ENCODE assay signal across 8 cellular contexts in genomic region chr1:204503122-204503912, GRCh38. TPM values are rescaled to one million over a fixed set of nuclear protein-coding genes. Genes with fewer than 3 reads are reported as not detected.
A peak's percentile ranks its signal among the peaks of the same experiment; 100 is the strongest.
DNase-seq lines count a peak whose midpoint lies in the region; ATAC-seq, FAIRE-seq and TF ChIP-seq lines count a peak whose summit lies in the region.

No MANE protein-coding gene starts in this region.

- DNase-seq in heart left ventricle (no peak), left cardiac atrium (no peak), NCI-H1105 treated with DMSO at 0.1 percent for 48 hours (lab: John Stamatoyannopoulos, UW) (peak; percentile 78), SJCRH30 (peak; percentile 31 to 86), esophagus squamous epithelium (lab: John Stamatoyannopoulos, UW) (no peak), pancreas (no peak)
- DNase-seq in stimulated activated CD4-positive, alpha-beta T cell treated with anti-CD3 and anti-CD28 coated beads, Interleukin-4, amount 100 ng/mL, for 4 hours: no peak
- no peak for DNase-seq in activated T-cell treated with anti-CD3 and anti-CD28 coated beads, Interleukin-2, amount 50 U/mL, for 4 hours

- TF ChIP-seq CTCF in heart left ventricle (IDR thresholded peaks at IDR 0.05): peak; percentile 71 to 88 (median 79)
- TF ChIP-seq CTCF in esophagus squamous epithelium (IDR thresholded peaks at IDR 0.05): peak in 5 of 6 experiments; percentile 73 to 89 (median 84)
- peak; percentile 28 to 66 (median 56) for TF ChIP-seq CTCF in pancreas (IDR thresholded peaks at IDR 0.05)

- no peak overlapping the region for H3K4me3 ChIP-seq in heart left ventricle
- no peak overlapping the region for H3K4me3 ChIP-seq in SJCRH30
- H3K4me3 ChIP-seq in esophagus squamous epithelium: no peak overlapping the region
- no peak overlapping the region for H3K4me3 ChIP-seq in pancreas

- ATAC-seq in heart left ventricle (no peak), left cardiac atrium (no peak), pancreas (peak in 3 of 4 donors; percentile 27 to 37 (median 35))
- no peak for ATAC-seq in activated T-cell treated with anti-CD3 and anti-CD28 coated beads, Interleukin-2, amount 50 U/mL, for 4 hours

- WGBS in heart left ventricle, 4 donors: 25 to 29% (median 28%) methylated on average over 7 of the region's 7 CpGs
- 19% methylated on average over 7 of the region's 7 CpGs for WGBS in esophagus squamous epithelium, 2 donors
- 10 to 13% methylated on average over 7 of the region's 7 CpGs for WGBS in pancreas, 2 donors

- H3K36me3 ChIP-seq in heart left ventricle (no peaks in the 10 kb centered on the region), SJCRH30 (no peaks in the 10 kb centered on the region), esophagus squamous epithelium (no peaks in the 10 kb centered on the region), pancreas (no peaks in the 10 kb centered on the region)

- peaks cover 2% of the 10 kb centered on the region for H3K27me3 Mint-ChIP-seq in activated T-cell treated with anti-CD3 and anti-CD28 coated beads, Interleukin-2, amount 50 U/mL, for 4 hours (ENCODE audit: low read depth)

- peaks cover 24% of the 10 kb centered on the region for H3K4me1 Mint-ChIP-seq in activated T-cell treated with anti-CD3 and anti-CD28 coated beads, Interleukin-2, amount 50 U/mL, for 4 hours (ENCODE audit: low read depth)

- H3K36me3 Mint-ChIP-seq in activated T-cell treated with anti-CD3 and anti-CD28 coated beads, Interleukin-2, amount 50 U/mL, for 4 hours (ENCODE audit: insufficient read depth): no peaks in the 10 kb centered on the region

- H3K27me3 ChIP-seq in heart left ventricle: no peaks in the 10 kb centered on the region
- no peaks in the 10 kb centered on the region; the same call in 1 of the 2 replicates for H3K27me3 ChIP-seq in SJCRH30
- no peaks in the 10 kb centered on the region for H3K27me3 ChIP-seq in esophagus squamous epithelium
- no peaks in the 10 kb centered on the region for H3K27me3 ChIP-seq in pancreas

- H3K4me1 ChIP-seq in heart left ventricle (peaks cover 0 to 35% (median 11%) of the 10 kb centered on the region in 12 donors), SJCRH30 (peaks cover 11% of the 10 kb centered on the region), esophagus squamous epithelium (peaks cover 0 to 34% (median 3%) of the 10 kb centered on the region in 3 donors), pancreas (peaks cover 5 to 9% (median 7%) of the 10 kb centered on the region in 3 donors)

- intact Hi-C loops in heart left ventricle (cut with DNase I): loop anchor here in 9 of 10 donors (1.0 to 10.0 kb wide), 8 partner anchors 57 to 339 kb away; partner anchors contain the start of gene REN (in 2 of the 9)
- intact Hi-C loops in left cardiac atrium (cut with DNase I): loop anchor here (5.0 kb wide), 2 partner anchors 56 to 71 kb away; no protein-coding TSS in a partner anchor
- intact Hi-C loops in esophagus squamous epithelium (cut with DNase I): loop anchor here (5.0 kb wide), 1 partner anchor 71 kb away; no protein-coding TSS in a partner anchor
- intact Hi-C loops in pancreas (cut with DNase I): loop anchor here in 2 of 3 donors (2.0 to 5.0 kb wide), 3 partner anchors 57 to 71 kb away; no protein-coding TSS in a partner anchor

- no peaks in the 10 kb centered on the region for H3K9me3 Mint-ChIP-seq in activated T-cell treated with anti-CD3 and anti-CD28 coated beads, Interleukin-2, amount 50 U/mL, for 4 hours

- H3K4me3 Mint-ChIP-seq in activated T-cell treated with anti-CD3 and anti-CD28 coated beads, Interleukin-2, amount 50 U/mL, for 4 hours: no peak overlapping the region

- H3K9me3 ChIP-seq in heart left ventricle (peaks cover 0 to 3% (median 0%) of the 10 kb centered on the region in 12 donors), SJCRH30 (replicated peaks) (no peaks in the 10 kb centered on the region; the same call in 1 of the 2 replicates), esophagus squamous epithelium (no peaks in the 10 kb centered on the region), pancreas (no peaks in the 10 kb centered on the region)

- FAIRE-seq in pancreas (lab: Jason Lieb, UNC): no peak

- H3K27ac ChIP-seq in heart left ventricle (peak overlapping the region in 5 of 12 donors; percentile 10 to 52 (median 19)), SJCRH30 (no peak overlapping the region), esophagus squamous epithelium (no peak overlapping the region), pancreas (peak overlapping the region in 2 of 4 donors; percentile 49 to 69)

- no peak for TF ChIP-seq POLR2A in heart left ventricle (IDR thresholded peaks at IDR 0.05)
- TF ChIP-seq POLR2A in esophagus squamous epithelium (IDR thresholded peaks at IDR 0.05): no peak

RNA-seq across cellular contexts. Expression of gene PIK3C2B, which starts 8.7 kb away (rescaled TPM):
- total RNA-seq in heart left ventricle (10 to 100 TPM; 12.9 to 42.5 (median 19.8) TPM), left cardiac atrium (10 to 100 TPM; 21.2 to 21.7 TPM), esophagus squamous epithelium (10 to 100 TPM; 19.4 to 40.2 (median 21.3) TPM), pancreas (10 to 100 TPM in 3 of 6 donors, 1 to 10 TPM in 3; 8.7 to 17.5 (median 9.7) TPM)
- polyA plus RNA-seq in heart left ventricle (10 to 100 TPM in 1 of 2 donors, 1 to 10 TPM in 1; 9.2 to 11.9 TPM), pancreas (10 to 100 TPM in 1 of 2 donors, 1 to 10 TPM in 1; 5.4 to 13.1 TPM)
- total RNA-seq in SJCRH30 (2014; rRNA removed; shearing (Covaris generic)): 2.4 and 3.6 TPM in 2 replicates
- 10 to 100 TPM; 13.6 to 18.1 (median 15.6) TPM for total RNA-seq in activated T-cell treated with anti-CD3 and anti-CD28 coated beads, Interleukin-2, amount 50 U/mL, for 4 hours

RNA-seq across cellular contexts. Expression of gene MDM4, which starts 12.9 kb away (rescaled TPM):
- 10 to 100 TPM in 8 of 9 donors, 1 to 10 TPM in 1; 8.9 to 48.7 (median 33.0) TPM for total RNA-seq in heart left ventricle
- 10 to 100 TPM in 1 of 2 donors, 1 to 10 TPM in 1; 5.7 to 15.0 TPM for polyA plus RNA-seq in heart left ventricle
- total RNA-seq in left cardiac atrium: 10 to 100 TPM; 34.7 to 41.7 TPM
- 26.6 and 41.2 TPM in 2 replicates for total RNA-seq in SJCRH30 (2014; rRNA removed; shearing (Covaris generic))
- total RNA-seq in esophagus squamous epithelium: 10 to 100 TPM; 13.2 to 62.8 (median 23.8) TPM
- 10 to 100 TPM; 31.1 to 53.0 (median 37.6) TPM for total RNA-seq in pancreas
- 10 to 100 TPM; 13.5 to 16.4 TPM for polyA plus RNA-seq in pancreas
- total RNA-seq in activated T-cell treated with anti-CD3 and anti-CD28 coated beads, Interleukin-2, amount 50 U/mL, for 4 hours: 10 to 100 TPM; 57.4 to 70.3 (median 66.0) TPM

Comparison
In these comparisons a context has a peak if more than half of its experiments do, and no peak if none do; other contexts are left out.
1. ATAC-seq: peak in pancreas (3 of 4); none in heart left ventricle (0 of 4), left cardiac atrium (0 of 2) and activated T-cell treated with anti-CD3 and anti-CD28 coated beads, Interleukin-2, amount 50 U/mL, for 4 hours (0 of 2).
2. DNase-seq: peak in NCI-H1105 treated with DMSO at 0.1 percent for 48 hours (single experiment) and SJCRH30 (2 of 2); none in heart left ventricle (0 of 5), left cardiac atrium (single experiment), esophagus squamous epithelium (single experiment), pancreas (0 of 6), stimulated activated CD4-positive, alpha-beta T cell treated with anti-CD3 and anti-CD28 coated beads, Interleukin-4, amount 100 ng/mL, for 4 hours (0 of 2) and activated T-cell treated with anti-CD3 and anti-CD28 coated beads, Interleukin-2, amount 50 U/mL, for 4 hours (single experiment).
3. Peak in every context shown above with its lines, with median percentiles within 50 percentile points of each other: CTCF ChIP-seq.